Comparison of ENCODE assay signal across 8 cellular contexts in the genomic region with DNA sequence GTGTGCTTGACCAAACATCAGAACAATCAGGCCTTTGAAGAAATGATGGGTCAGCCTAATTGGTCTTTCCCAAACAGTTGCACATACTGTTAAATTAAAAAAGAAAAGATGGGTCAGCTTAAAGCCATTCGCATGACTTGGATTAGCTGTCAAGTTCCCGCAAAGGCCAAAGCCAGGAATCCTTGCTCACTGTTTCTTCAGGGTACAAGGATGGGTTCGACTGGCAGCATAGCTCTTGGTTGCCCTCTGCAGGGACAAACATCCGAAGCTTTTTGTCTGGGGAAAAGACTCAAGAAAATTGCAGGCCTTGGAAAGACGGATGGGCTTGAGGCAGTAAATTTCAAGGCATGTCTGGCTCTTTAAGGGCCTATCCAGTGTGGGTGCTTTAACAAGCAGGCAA.
A peak's percentile ranks its signal among the peaks of the same experiment; 100 is the strongest.
DNase-seq lines count a peak whose midpoint lies in the region; ATAC-seq and TF ChIP-seq lines count a peak whose summit lies in the region.

No MANE protein-coding gene starts in this region.

- peaks cover 9% of the 10 kb centered on the region for H3K9me3 Mint-ChIP-seq in activated T-cell treated with anti-CD3 and anti-CD28 coated beads, Interleukin-2, amount 50 U/mL, for 4 hours
- H3K9me3 Mint-ChIP-seq in activated naive CD4-positive, alpha-beta T cell treated with anti-CD3 and anti-CD28 coated beads for 36 hours: no peaks in the 10 kb centered on the region

- no CpG with 5 or more reads among the region's 5 CpGs for WGBS in iPS DF 6.9 (ENCODE audit: insufficient coverage, insufficient read length)
- WGBS in transverse colon (ENCODE audit: low coverage in 1 of 2), 2 donors: 33 to 41% methylated on average over 2 to 5 of the region's 5 CpGs

- TF ChIP-seq POLR2A in transverse colon (IDR thresholded peaks at IDR 0.05): no peak

- CTCF ChIA-PET in activated naive CD4-positive, alpha-beta T cell treated with anti-CD3 and anti-CD28 coated beads for 36 hours (lab: Charles Lee): no interaction called here

- H3K9me3 ChIP-seq in iPS DF 6.9 (ENCODE audit: control insufficient read depth, insufficient read depth, low read length): no peaks in the 10 kb centered on the region
- no peaks in the 10 kb centered on the region for H3K9me3 ChIP-seq in transverse colon

- intact Hi-C loops in transverse colon (cut with DNase I; ENCODE audit: low total_unique reads): no loop called here
- intact Hi-C loops in activated naive CD4-positive, alpha-beta T cell treated with anti-CD3 and anti-CD28 coated beads for 36 hours (cut with micrococcal nuclease): no loop called here

- H3K36me3 Mint-ChIP-seq in activated T-cell treated with anti-CD3 and anti-CD28 coated beads, Interleukin-2, amount 50 U/mL, for 4 hours (ENCODE audit: insufficient read depth): no peaks in the 10 kb centered on the region
- no peaks in the 10 kb centered on the region for H3K36me3 Mint-ChIP-seq in activated naive CD4-positive, alpha-beta T cell treated with anti-CD3 and anti-CD28 coated beads for 36 hours (ENCODE audit: low read depth)

- H3K4me3 ChIP-seq in iPS DF 6.9 (ENCODE audit: low read length) (no peak overlapping the region), transverse colon (no peak overlapping the region)

- H3K4me3 Mint-ChIP-seq in activated T-cell treated with anti-CD3 and anti-CD28 coated beads, Interleukin-2, amount 50 U/mL, for 4 hours: no peak overlapping the region
- H3K4me3 Mint-ChIP-seq in activated naive CD4-positive, alpha-beta T cell treated with anti-CD3 and anti-CD28 coated beads for 36 hours: no peak overlapping the region

- H3K4me1 ChIP-seq in iPS DF 6.9 (ENCODE audit: control insufficient read depth, insufficient read depth, low read length) (no peaks in the 10 kb centered on the region), transverse colon (no peaks in the 10 kb centered on the region)

- H3K27me3 Mint-ChIP-seq in activated T-cell treated with anti-CD3 and anti-CD28 coated beads, Interleukin-2, amount 50 U/mL, for 4 hours (ENCODE audit: low read depth): no peaks in the 10 kb centered on the region
- no peaks in the 10 kb centered on the region for H3K27me3 Mint-ChIP-seq in activated naive CD4-positive, alpha-beta T cell treated with anti-CD3 and anti-CD28 coated beads for 36 hours (ENCODE audit: low read depth)

- in situ Hi-C loops in transverse colon (cut with MboI; ENCODE audit: low pct_ligation_motif_present in 1 of 4, low pct_unique_long_range_greater_than_20kb in 1 of 4, low sequenced_read_pairs in 3 of 4): no loop called here

- peak; percentile 3 for DNase-seq in A172 (ENCODE audit: low spot score)
- DNase-seq in H4 (ENCODE audit: low spot score): peak; percentile 31
- DNase-seq in amniotic epithelial cell (ENCODE audit: low read depth): peak; percentile 66
- DNase-seq in iPS DF 6.9 (ENCODE audit: low read depth, low spot score): peak; percentile 63
- peak; percentile 13 for DNase-seq in transverse colon
- DNase-seq in activated T-cell treated with anti-CD3 and anti-CD28 coated beads, Interleukin-2, amount 50 U/mL, for 4 hours: no peak
- DNase-seq in activated naive CD4-positive, alpha-beta T cell treated with anti-CD3 and anti-CD28 coated beads for 36 hours: no peak

- no peaks in the 10 kb centered on the region for H3K4me1 Mint-ChIP-seq in activated T-cell treated with anti-CD3 and anti-CD28 coated beads, Interleukin-2, amount 50 U/mL, for 4 hours (ENCODE audit: low read depth)
- no peaks in the 10 kb centered on the region for H3K4me1 Mint-ChIP-seq in activated naive CD4-positive, alpha-beta T cell treated with anti-CD3 and anti-CD28 coated beads for 36 hours (ENCODE audit: low read depth)

- H3K27me3 ChIP-seq in iPS DF 6.9 (ENCODE audit: control insufficient read depth, insufficient read depth, low read length) (no peaks in the 10 kb centered on the region), transverse colon (no peaks in the 10 kb centered on the region)

- TF ChIP-seq CTCF in transverse colon (IDR thresholded peaks at IDR 0.05): peak; percentile 31 to 47 (median 42)

- ATAC-seq in activated T-cell treated with anti-CD3 and anti-CD28 coated beads, Interleukin-2, amount 50 U/mL, for 4 hours: no peak
- no peak for ATAC-seq in HG02623 (IDR thresholded peaks at IDR 0.05; ENCODE audit: unreplicated experiment)

- H3K27ac Mint-ChIP-seq in activated naive CD4-positive, alpha-beta T cell treated with anti-CD3 and anti-CD28 coated beads for 36 hours: no peak overlapping the region

- H3K36me3 ChIP-seq in iPS DF 6.9 (ENCODE audit: control insufficient read depth, insufficient read depth, low read length) (no peaks in the 10 kb centered on the region), transverse colon (no peaks in the 10 kb centered on the region)

- H3K27ac ChIP-seq in iPS DF 6.9 (ENCODE audit: low read length): no peak overlapping the region
- H3K27ac ChIP-seq in transverse colon: peak overlapping the region in 3 of 4 donors; percentile 28 to 65 (median 55)

- no peak for TF ChIP-seq EP300 in transverse colon (IDR thresholded peaks at IDR 0.05; ENCODE audit: low read depth)

Comparison
In these comparisons a context has a peak if more than half of its experiments do, and no peak if none do; other contexts are left out.
1. DNase-seq: peak in A172 (single experiment), H4 (single experiment), amniotic epithelial cell (single experiment), iPS DF 6.9 (single experiment) and transverse colon (single experiment); none in activated T-cell treated with anti-CD3 and anti-CD28 coated beads, Interleukin-2, amount 50 U/mL, for 4 hours (single experiment) and activated naive CD4-positive, alpha-beta T cell treated with anti-CD3 and anti-CD28 coated beads for 36 hours (single experiment).